ENCODE assay signal across 8 cellular contexts in genomic region chr12:122951979-122952892, GRCh38. TPM values are rescaled to one million over a fixed set of nuclear protein-coding genes. Genes with fewer than 3 reads are reported as not detected.
A peak's percentile ranks its signal among the peaks of the same experiment; 100 is the strongest.
DNase-seq lines count a peak whose midpoint lies in the region; ATAC-seq and TF ChIP-seq lines count a peak whose summit lies in the region.

No MANE protein-coding gene starts in this region.

- BruUV-seq in OCI-LY7 (replicated peaks; lab: Mats Ljungman, UMichigan): no TSS peak

- no peaks in the 10 kb centered on the region for H3K36me3 Mint-ChIP-seq in activated T-cell treated with anti-CD3 and anti-CD28 coated beads, Interleukin-2, amount 50 U/mL, for 4 hours (ENCODE audit: insufficient read depth)

- H3K27me3 ChIP-seq in HL-60 (ENCODE audit: insufficient read depth, poor library complexity, severe bottlenecking) (no peaks in the 10 kb centered on the region), neuronal stem cell (ENCODE audit: control insufficient read depth in 3 of 3, insufficient read depth in 3 of 3, low read depth in 1 of 3, low read length in 3 of 3) (no peaks in the 10 kb centered on the region)

- H2AK5ac ChIP-seq in neuronal stem cell (ENCODE audit: low read depth, low read length): no peak overlapping the region

- CTCF ChIA-PET in AG04449 (lab: Yijun Ruan, JAX) (interaction anchor here (0.6 to 17.1 kb wide), 29 partner anchors 9 to 314 kb away, joined by 3 to 449 read pairs (median 5); partner anchors contain the start of genes MPHOSPH9 and MTRFR), OCI-LY7 (lab: Charles Lee; ENCODE audit: unreplicated experiment) (interaction anchor here (0.5 kb wide), 1 partner anchor 458 kb away, joined by 5 read pairs; no protein-coding TSS in a partner anchor)

- peaks cover 14% of the 10 kb centered on the region for H3K4me1 Mint-ChIP-seq in activated T-cell treated with anti-CD3 and anti-CD28 coated beads, Interleukin-2, amount 50 U/mL, for 4 hours (ENCODE audit: low read depth)

- H3K14ac ChIP-seq in neuronal stem cell (ENCODE audit: low read length): no peak overlapping the region

- DNase-seq in AG04449 (ENCODE audit: low read depth, low spot score): no peak
- DNase-seq in HL-60 (ENCODE audit: low read depth in 1 of 2, low spot score in 1 of 2): peak in 1 of 2 experiments; percentile 75
- DNase-seq in OCI-LY7 (ENCODE audit: low spot score): peak; percentile 83
- peak; percentile 68 for DNase-seq in activated T-cell treated with anti-CD3 and anti-CD28 coated beads, Interleukin-2, amount 50 U/mL, for 4 hours
- DNase-seq in fibroblast of peridontal ligament (ENCODE audit: extremely low read depth): peak; percentile 75
- peak; percentile 54 for DNase-seq in neuronal stem cell (ENCODE audit: low spot score)
- DNase-seq in superior temporal gyrus (ENCODE audit: extremely low spot score): peak; percentile 93

- H3K27me3 Mint-ChIP-seq in activated T-cell treated with anti-CD3 and anti-CD28 coated beads, Interleukin-2, amount 50 U/mL, for 4 hours (ENCODE audit: low read depth): no peaks in the 10 kb centered on the region

- no peaks in the 10 kb centered on the region for H3K9me3 Mint-ChIP-seq in activated T-cell treated with anti-CD3 and anti-CD28 coated beads, Interleukin-2, amount 50 U/mL, for 4 hours

- no peaks in the 10 kb centered on the region for H3K79me2 ChIP-seq in OCI-LY7 (ENCODE audit: insufficient read depth, low read depth, low read length)

- peak; percentile 78 for ATAC-seq in GM18867 (IDR thresholded peaks at IDR 0.05; ENCODE audit: unreplicated experiment)
- ATAC-seq in activated T-cell treated with anti-CD3 and anti-CD28 coated beads, Interleukin-2, amount 50 U/mL, for 4 hours: peak; percentile 96 to 97

- POLR2A ChIA-PET in AG04449 (lab: Yijun Ruan, JAX) (interaction anchor here (1.2 kb wide), 1 partner anchor 89 kb away, joined by 3 read pairs; no protein-coding TSS in a partner anchor), OCI-LY7 (lab: Charles Lee) (no interaction called here)

- no peaks in the 10 kb centered on the region for H3K4me1 ChIP-seq in OCI-LY7 (ENCODE audit: insufficient read depth, low read length, poor library complexity, severe bottlenecking)
- no peaks in the 10 kb centered on the region for H3K4me1 ChIP-seq in neuronal stem cell (ENCODE audit: control insufficient read depth in 2 of 2, insufficient read depth in 1 of 2, low read depth in 1 of 2, low read length in 2 of 2)

- no peak overlapping the region for H2BK15ac ChIP-seq in neuronal stem cell (ENCODE audit: low read length)

- no peak overlapping the region for H2BK120ac ChIP-seq in neuronal stem cell (ENCODE audit: low read depth, low read length)

- H3K23ac ChIP-seq in neuronal stem cell (ENCODE audit: low read depth, low read length, poor library complexity): no peak overlapping the region

- H3K9me3 ChIP-seq in OCI-LY7 (ENCODE audit: low read length) (no peaks in the 10 kb centered on the region), neuronal stem cell (replicated peaks in 1 of 2; ENCODE audit: control insufficient read depth in 2 of 2, insufficient read depth in 1 of 2, low read depth in 1 of 2, low read length in 2 of 2) (peaks cover 0 to 2% of the 10 kb centered on the region in 2 donors)

- no peaks in the 10 kb centered on the region for H3K79me1 ChIP-seq in neuronal stem cell (ENCODE audit: low read depth, low read length)

- no peak overlapping the region for H2BK12ac ChIP-seq in neuronal stem cell (ENCODE audit: low read length)

- TF ChIP-seq CTCF in AG04449 (IDR thresholded peaks at IDR 0.05; ENCODE audit: insufficient read depth, low read length, missing control alignments) (peak; percentile 96), HL-60 (IDR thresholded peaks at IDR 0.05; ENCODE audit: insufficient read depth, low read length) (peak; percentile 98), OCI-LY7 (conservative IDR thresholded peaks at IDR 0.05; ENCODE audit: low read length) (peak; percentile 95)

- no peaks in the 10 kb centered on the region for H3K36me3 ChIP-seq in OCI-LY7 (ENCODE audit: insufficient read depth, low read length)
- no peaks in the 10 kb centered on the region for H3K36me3 ChIP-seq in neuronal stem cell (replicated peaks in 1 of 2; ENCODE audit: control insufficient read depth in 2 of 2, insufficient read depth in 2 of 2, low read length in 2 of 2)

- no peak overlapping the region for H3K18ac ChIP-seq in neuronal stem cell (ENCODE audit: low read length)

- H3K4me3 Mint-ChIP-seq in activated T-cell treated with anti-CD3 and anti-CD28 coated beads, Interleukin-2, amount 50 U/mL, for 4 hours: no peak overlapping the region

- WGBS in neuronal stem cell (ENCODE audit: extremely low coverage in 2 of 2, insufficient read length in 2 of 2, insufficient replicate concordance in 1 of 2), 2 donors: no CpG with 5 or more reads among the region's 12 CpGs

- no peak overlapping the region for H4K91ac ChIP-seq in neuronal stem cell (ENCODE audit: low read depth, low read length, poor library complexity)

- no peak overlapping the region for H4K8ac ChIP-seq in neuronal stem cell (ENCODE audit: low read depth, low read length)

- no peak overlapping the region for H2BK5ac ChIP-seq in neuronal stem cell (ENCODE audit: low read length)

- H3K27ac ChIP-seq in HL-60 (replicated peaks) (no peak overlapping the region), OCI-LY7 (ENCODE audit: low read depth, low read length, poor library complexity, severe bottlenecking) (no peak overlapping the region), neuronal stem cell (replicated peaks; ENCODE audit: low read length) (no peak overlapping the region)

- H3K4ac ChIP-seq in neuronal stem cell (ENCODE audit: low read length): no peak overlapping the region

- no peaks in the 10 kb centered on the region for H4K20me1 ChIP-seq in OCI-LY7 (ENCODE audit: insufficient read depth, low read length)

- no peaks in the 10 kb centered on the region for H3K9me2 ChIP-seq in OCI-LY7 (ENCODE audit: insufficient read depth, low read length)

- H3K4me2 ChIP-seq in OCI-LY7 (ENCODE audit: low read length) (no peak overlapping the region), neuronal stem cell (ENCODE audit: insufficient read depth, low read length, poor library complexity, severe bottlenecking) (no peak overlapping the region)

- H2AFZ ChIP-seq in OCI-LY7 (ENCODE audit: low read length): no peak overlapping the region
- H2AFZ ChIP-seq in neuronal stem cell (ENCODE audit: low read length): no peak overlapping the region

- H3K9ac ChIP-seq in neuronal stem cell (ENCODE audit: low read depth, low read length, poor library complexity): no peak overlapping the region

- intact Hi-C loops in OCI-LY7 (cut with micrococcal nuclease; ENCODE audit: unreplicated experiment): loop anchor here (1.0 to 5.0 kb wide), 4 partner anchors 71 to 175 kb away; no protein-coding TSS in a partner anchor

- no peak overlapping the region for H3K4me3 ChIP-seq in AG04449 (ENCODE audit: low read depth, low read length)
- no peak overlapping the region for H3K4me3 ChIP-seq in HL-60 (replicated peaks; ENCODE audit: insufficient read depth, low read length)
- H3K4me3 ChIP-seq in OCI-LY7 (ENCODE audit: low read depth, low read length, poor library complexity, severe bottlenecking): no peak overlapping the region
- H3K4me3 ChIP-seq in neuronal stem cell (ENCODE audit: low read length in 2 of 2): no peak overlapping the region

RNA-seq across cellular contexts. Expression of gene ABCB9, which starts 14.0 kb away (rescaled TPM):
- 4.0 and 7.0 TPM in 2 replicates for total RNA-seq in OCI-LY7 (2014; rRNA removed; shearing (Covaris generic))
- 6.8 and 7.9 TPM in 2 replicates for total RNA-seq in OCI-LY7 (2022)
- total RNA-seq in activated T-cell treated with anti-CD3 and anti-CD28 coated beads, Interleukin-2, amount 50 U/mL, for 4 hours: 1 to 10 TPM; 2.3 to 3.2 (median 2.9) TPM
- polyA plus RNA-seq in neuronal stem cell (2013, experiment 1 of 2): 2.0 TPM
- polyA plus RNA-seq in neuronal stem cell (2013, experiment 2 of 2): 1.5 TPM

RNA-seq across cellular contexts. Expression of gene OGFOD2, which starts 22.8 kb away (rescaled TPM):
- total RNA-seq in OCI-LY7 (2014; rRNA removed; shearing (Covaris generic)): 13.1 and 17.8 TPM in 2 replicates
- 25.0 and 25.8 TPM in 2 replicates for total RNA-seq in OCI-LY7 (2022)
- total RNA-seq in activated T-cell treated with anti-CD3 and anti-CD28 coated beads, Interleukin-2, amount 50 U/mL, for 4 hours: 10 to 100 TPM; 23.1 to 25.5 (median 24.7) TPM
- 6.9 TPM for polyA plus RNA-seq in neuronal stem cell (2013, experiment 1 of 2)
- 5.5 TPM for polyA plus RNA-seq in neuronal stem cell (2013, experiment 2 of 2)

RNA-seq across cellular contexts. Expression of gene ARL6IP4, which starts 28.2 kb away (rescaled TPM):
- total RNA-seq in OCI-LY7 (2014; rRNA removed; shearing (Covaris generic)): 263 and 329 TPM in 2 replicates
- 213 and 228 TPM in 2 replicates for total RNA-seq in OCI-LY7 (2022)
- 100 to 1,000 TPM; 118 to 141 (median 129) TPM for total RNA-seq in activated T-cell treated with anti-CD3 and anti-CD28 coated beads, Interleukin-2, amount 50 U/mL, for 4 hours
- polyA plus RNA-seq in neuronal stem cell (2013, experiment 1 of 2): 134 TPM
- 128 TPM for polyA plus RNA-seq in neuronal stem cell (2013, experiment 2 of 2)

RNA-seq across cellular contexts. Expression of gene VPS37B, which starts 56.3 kb away (rescaled TPM):
- total RNA-seq in OCI-LY7 (2014; rRNA removed; shearing (Covaris generic)): 1.5 and 2.5 TPM in 2 replicates
- total RNA-seq in OCI-LY7 (2022): 1.7 and 1.8 TPM in 2 replicates
- 10 to 100 TPM; 11.9 to 20.3 (median 18.4) TPM for total RNA-seq in activated T-cell treated with anti-CD3 and anti-CD28 coated beads, Interleukin-2, amount 50 U/mL, for 4 hours
- 26.4 TPM for polyA plus RNA-seq in neuronal stem cell (2013, experiment 1 of 2)
- polyA plus RNA-seq in neuronal stem cell (2013, experiment 2 of 2): 26.7 TPM
